1 cellular context compared by ENCODE assay signal in the genomic region with DNA sequence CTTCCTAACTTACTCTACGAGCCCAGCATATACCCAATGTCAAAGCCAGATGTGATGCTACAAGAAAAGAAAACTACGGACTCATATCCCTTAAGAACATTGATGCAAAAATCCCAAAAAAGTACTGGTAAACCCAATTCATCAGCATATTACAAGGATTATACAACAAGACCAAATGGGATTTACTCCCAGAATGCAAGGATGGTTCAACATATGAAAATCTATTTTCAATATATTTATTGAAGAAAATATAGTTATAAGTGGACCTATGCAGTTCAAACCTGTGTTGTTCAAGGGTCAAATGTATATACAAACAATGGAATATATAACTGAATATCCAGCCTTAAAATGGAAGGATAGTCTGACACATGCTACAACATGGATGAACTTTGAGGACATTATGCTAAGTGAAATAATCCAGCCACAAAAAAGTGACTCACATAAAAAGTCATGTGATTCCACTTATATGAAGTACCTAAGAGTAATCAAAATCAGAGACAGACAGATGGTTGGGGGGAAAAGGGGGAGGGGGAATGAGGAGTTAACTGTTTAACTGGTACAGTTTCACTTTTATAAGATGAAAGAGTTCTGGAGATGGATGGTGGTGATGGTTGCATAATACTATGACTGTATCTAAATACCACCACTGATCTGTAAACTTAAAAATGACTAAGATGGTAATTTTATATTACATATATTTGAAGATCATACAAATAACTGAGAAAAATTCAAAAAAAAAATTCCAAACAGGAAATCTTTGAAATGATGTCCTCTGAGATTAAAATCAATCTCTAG.
TF ChIP-seq lines count a peak whose summit lies in the region.

No MANE protein-coding gene starts in this region.

TF ChIP-seq in SK-N-SH, 30 proteins besides CTCF, POLR2A, EP300 and RAD21 (continued from another document):
- TF ChIP-seq PBX3 (IDR thresholded peaks at IDR 0.05) (no peak), POLR2AphosphoS5 (IDR thresholded peaks at IDR 0.05; ENCODE audit: low read depth, low read length) (no peak), MAX (IDR thresholded peaks at IDR 0.05; ENCODE audit: low read depth) (no peak), FOXJ3 (CRISPR knock-in tag; IDR thresholded peaks at IDR 0.05) (no peak), EZH2phosphoT487 (IDR thresholded peaks at IDR 0.05; ENCODE audit: borderline replicate concordance, low read depth) (no peak), TAF1 (IDR thresholded peaks at IDR 0.05; ENCODE audit: borderline replicate concordance, low read depth, low read length) (no peak), MEF2A (IDR thresholded peaks at IDR 0.05; ENCODE audit: borderline replicate concordance, low read depth) (no peak), ELF1 (IDR thresholded peaks at IDR 0.05) (no peak), FOXM1 (IDR thresholded peaks at IDR 0.05; ENCODE audit: low read depth) (no peak), TCF12 (IDR thresholded peaks at IDR 0.05) (no peak), MXI1 (IDR thresholded peaks at IDR 0.05; ENCODE audit: low read depth, low read length) (no peak)
- TF ChIP-seq, protein P1, sequence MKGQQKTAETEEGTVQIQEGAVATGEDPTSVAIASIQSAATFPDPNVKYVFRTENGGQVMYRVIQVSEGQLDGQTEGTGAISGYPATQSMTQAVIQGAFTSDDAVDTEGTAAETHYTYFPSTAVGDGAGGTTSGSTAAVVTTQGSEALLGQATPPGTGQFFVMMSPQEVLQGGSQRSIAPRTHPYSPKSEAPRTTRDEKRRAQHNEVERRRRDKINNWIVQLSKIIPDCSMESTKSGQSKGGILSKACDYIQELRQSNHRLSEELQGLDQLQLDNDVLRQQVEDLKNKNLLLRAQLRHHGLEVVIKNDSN (IDR thresholded peaks at IDR 0.05; ENCODE audit: borderline replicate concordance, low read depth): no peak
- TF ChIP-seq, protein P2, sequence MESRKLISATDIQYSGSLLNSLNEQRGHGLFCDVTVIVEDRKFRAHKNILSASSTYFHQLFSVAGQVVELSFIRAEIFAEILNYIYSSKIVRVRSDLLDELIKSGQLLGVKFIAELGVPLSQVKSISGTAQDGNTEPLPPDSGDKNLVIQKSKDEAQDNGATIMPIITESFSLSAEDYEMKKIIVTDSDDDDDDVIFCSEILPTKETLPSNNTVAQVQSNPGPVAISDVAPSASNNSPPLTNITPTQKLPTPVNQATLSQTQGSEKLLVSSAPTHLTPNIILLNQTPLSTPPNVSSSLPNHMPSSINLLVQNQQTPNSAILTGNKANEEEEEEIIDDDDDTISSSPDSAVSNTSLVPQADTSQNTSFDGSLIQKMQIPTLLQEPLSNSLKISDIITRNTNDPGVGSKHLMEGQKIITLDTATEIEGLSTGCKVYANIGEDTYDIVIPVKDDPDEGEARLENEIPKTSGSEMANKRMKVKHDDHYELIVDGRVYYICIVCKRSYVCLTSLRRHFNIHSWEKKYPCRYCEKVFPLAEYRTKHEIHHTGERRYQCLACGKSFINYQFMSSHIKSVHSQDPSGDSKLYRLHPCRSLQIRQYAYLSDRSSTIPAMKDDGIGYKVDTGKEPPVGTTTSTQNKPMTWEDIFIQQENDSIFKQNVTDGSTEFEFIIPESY (IDR thresholded peaks at IDR 0.05; ENCODE audit: borderline replicate concordance, low read depth): no peak
- TF ChIP-seq, protein P3, sequence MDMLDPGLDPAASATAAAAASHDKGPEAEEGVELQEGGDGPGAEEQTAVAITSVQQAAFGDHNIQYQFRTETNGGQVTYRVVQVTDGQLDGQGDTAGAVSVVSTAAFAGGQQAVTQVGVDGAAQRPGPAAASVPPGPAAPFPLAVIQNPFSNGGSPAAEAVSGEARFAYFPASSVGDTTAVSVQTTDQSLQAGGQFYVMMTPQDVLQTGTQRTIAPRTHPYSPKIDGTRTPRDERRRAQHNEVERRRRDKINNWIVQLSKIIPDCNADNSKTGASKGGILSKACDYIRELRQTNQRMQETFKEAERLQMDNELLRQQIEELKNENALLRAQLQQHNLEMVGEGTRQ (IDR thresholded peaks at IDR 0.05; ENCODE audit: borderline replicate concordance, low read depth, low read length): no peak
TF ChIP-seq in SK-N-SH: peak in this region for 0.
